In the genomic region with DNA sequence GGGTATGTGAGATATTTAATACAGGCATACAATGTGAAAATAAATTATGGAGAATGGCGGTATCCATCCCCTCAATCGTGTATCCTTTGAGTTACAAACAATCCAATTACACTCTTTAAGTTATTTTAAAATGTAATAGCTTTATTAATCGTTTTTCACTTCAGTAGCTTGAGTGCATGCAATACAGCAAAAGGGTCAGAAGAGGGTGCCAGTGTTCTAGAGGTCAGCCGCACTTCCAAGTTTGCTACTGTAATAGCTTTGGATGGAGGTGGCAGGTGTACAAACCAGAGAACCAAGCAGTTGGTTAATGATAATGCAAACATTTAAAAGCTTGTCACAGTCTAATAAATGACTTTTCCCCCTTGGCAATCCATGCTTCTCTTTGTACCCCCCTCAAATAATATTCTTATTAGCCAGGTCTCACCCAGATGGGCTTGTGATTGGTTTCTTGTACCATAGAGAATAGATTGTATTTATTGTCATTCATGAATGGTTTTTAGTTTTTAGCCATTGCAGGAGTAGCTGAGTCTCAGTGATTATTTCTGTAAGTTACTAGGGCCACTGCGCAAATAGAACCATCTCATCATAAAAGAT, we compare ENCODE assay signal across 8 cellular contexts.
DNase-seq lines count a peak whose midpoint lies in the region; ATAC-seq and TF ChIP-seq lines count a peak whose summit lies in the region.

No MANE protein-coding gene starts in this region.

- no peaks in the 10 kb centered on the region for H3K9me2 ChIP-seq in Karpas-422 (replicated peaks; ENCODE audit: insufficient read depth, low read length)

- H3K4me1 ChIP-seq in Karpas-422 (ENCODE audit: low read length), result peaks cover 21% of the 10 kb centered on the region
- peaks cover 0 to 14% (median 4%) of the 10 kb centered on the region in 4 donors for H3K4me1 ChIP-seq in stomach

- H3K4me3 Mint-ChIP-seq in neural crest cell, result no peak overlapping the region

- intact Hi-C loops in stomach (cut with DNase I; ENCODE audit: low total_unique reads), result loop anchor here (5.0 kb wide), 1 partner anchor 464 kb away; no protein-coding TSS in a partner anchor

- no peaks in the 10 kb centered on the region for H3K9me3 Mint-ChIP-seq in neural crest cell

- TF ChIP-seq POLR2A in stomach (IDR thresholded peaks at IDR 0.05), result no peak

- no peak for ATAC-seq in HG02678 (IDR thresholded peaks at IDR 0.05; ENCODE audit: unreplicated experiment)

- no peak overlapping the region for H3K9ac ChIP-seq in Karpas-422 (ENCODE audit: low read length)

- H3K27ac ChIP-seq in Karpas-422 (ENCODE audit: low read length) (no peak overlapping the region), stomach (no peak overlapping the region)

- no peak overlapping the region for H3K27ac Mint-ChIP-seq in neural crest cell (ENCODE audit: unreplicated experiment)

- no peak overlapping the region for H2AFZ ChIP-seq in Karpas-422 (ENCODE audit: low read length)

- 22 to 25% (median 24%) methylated on average over 5 of the region's 5 CpGs for WGBS in stomach, 5 donors

- no peak for TF ChIP-seq EP300 in stomach (IDR thresholded peaks at IDR 0.05)

- no peak overlapping the region for H3K4me2 ChIP-seq in Karpas-422 (ENCODE audit: low read depth, low read length, poor library complexity, severe bottlenecking)

- no peaks in the 10 kb centered on the region for H3K4me1 Mint-ChIP-seq in neural crest cell

- H4K20me1 ChIP-seq in Karpas-422 (ENCODE audit: insufficient read depth, low read depth, low read length), result no peaks in the 10 kb centered on the region

- H3K4me3 ChIP-seq in Karpas-422 (ENCODE audit: low read length) (no peak overlapping the region), fibroblast of mammary gland (ENCODE audit: control insufficient read depth, low read depth, low read length) (no peak overlapping the region), stomach (no peak overlapping the region)

- no peaks in the 10 kb centered on the region for H3K27me3 Mint-ChIP-seq in neural crest cell (ENCODE audit: low read depth)

- H3K9me3 ChIP-seq in Karpas-422 (ENCODE audit: low read length), result no peaks in the 10 kb centered on the region
- no peaks in the 10 kb centered on the region for H3K9me3 ChIP-seq in stomach

- H3K27me3 ChIP-seq in Karpas-422 (ENCODE audit: low read length), result no peaks in the 10 kb centered on the region
- H3K27me3 ChIP-seq in stomach, result no peaks in the 10 kb centered on the region

- DNase-seq in COLO829 (ENCODE audit: low spot score) (peak; percentile 13), Karpas-422 (peak; percentile 92), OCI-M1 (lab: John Stamatoyannopoulos, UW) (peak; percentile 87), fibroblast of mammary gland (ENCODE audit: low read depth) (peak; percentile 80), neural crest cell (ENCODE audit: low read depth, low spot score) (peak; percentile 61), stomach (peak; percentile 87)
- DNase-seq in activated T-cell treated with anti-CD3 and anti-CD28 coated beads, Interleukin-2, amount 50 U/mL, for 1 hour, result peak; percentile 63

- no peaks in the 10 kb centered on the region for H3K36me3 Mint-ChIP-seq in neural crest cell (ENCODE audit: low read depth)

- TF ChIP-seq CTCF in fibroblast of mammary gland (conservative IDR thresholded peaks at IDR 0.05; ENCODE audit: control insufficient read depth, insufficient read depth, low read depth, low read length) (peak; percentile 93), neural crest cell (conservative IDR thresholded peaks at IDR 0.05) (peak; percentile 100), stomach (IDR thresholded peaks at IDR 0.05) (peak in 6 of 7 experiments; percentile 49 to 95 (median 93))

- H3K36me3 ChIP-seq in Karpas-422 (ENCODE audit: insufficient read depth, low read length) (no peaks in the 10 kb centered on the region), stomach (peaks cover 2 to 11% (median 5%) of the 10 kb centered on the region in 4 donors)

- H3K79me2 ChIP-seq in Karpas-422 (ENCODE audit: low read length), result peaks cover 29% of the 10 kb centered on the region

Comparison
In these comparisons a context has a peak if more than half of its experiments do, and no peak if none do; other contexts are left out.
1. DNase-seq: peak in every context shown above with its lines; median percentile 92 in Karpas-422; 87 in OCI-M1; 87 in stomach; 80 in fibroblast of mammary gland; 63 in activated T-cell treated with anti-CD3 and anti-CD28 coated beads, Interleukin-2, amount 50 U/mL, for 1 hour; 61 in neural crest cell; 13 in COLO829.